ENCODE assay signal across 13 cellular contexts in genomic region chr7:100162874-100163533, GRCh38. TPM values are rescaled to one million over a fixed set of nuclear protein-coding genes. Genes with fewer than 3 reads are reported as not detected.
DNase-seq lines count a peak whose midpoint lies in the region; ATAC-seq and TF ChIP-seq lines count a peak whose summit lies in the region.
"Had no signal": no experiment of that assay in that cellular context is flagged by ENCODE, and none has a peak within 500 bp of the region (broad histone marks: within the 10 kb centered on the region; RNA-seq: fewer than 3 reads in every experiment).

No MANE protein-coding gene starts in this region.

- H3K36me3 Mint-ChIP-seq in CD4-positive, alpha-beta memory T cell = peaks cover 0 to 4% of the 10 kb centered on the region in 2 donors

- H3K9me2 ChIP-seq in hepatocyte (replicated peaks; ENCODE audit: insufficient read depth) = no peaks in the 10 kb centered on the region

- peak overlapping the region in 1 of 2 donors; percentile 30 for H3K4me3 ChIP-seq in CD4-positive, alpha-beta memory T cell (ENCODE audit: low read length in 2 of 2)
- H3K4me3 ChIP-seq in RWPE2 (ENCODE audit: severe bottlenecking) (no peak overlapping the region), hepatocyte (no peak overlapping the region), sigmoid colon (no peak overlapping the region)
- H3K4me3 ChIP-seq: thyroid gland had no signal

- DNase-seq in CD4-positive, alpha-beta memory T cell = peak in 4 of 5 donors; percentile 40 to 56 (median 45)
- DNase-seq in ELR (ENCODE audit: low read depth) = peak; percentile 46
- DNase-seq in RWPE2 (ENCODE audit: low spot score) = no peak
- peak; percentile 51 for DNase-seq in hepatocyte (ENCODE audit: low spot score)
- DNase-seq in inferior parietal cortex (ENCODE audit: extremely low spot score) = no peak
- DNase-seq in GM20000 (ENCODE audit: low spot score) = no peak
- no peak for DNase-seq in sigmoid colon
- no peak for DNase-seq in hepatic stellate cell (ENCODE audit: low spot score)
- DNase-seq: activated CD4-positive, alpha-beta T cell treated with anti-CD3 and anti-CD28 coated beads, Interleukin-2, amount 50 U/mL, for 4 hours; NCI-H2227 treated with DMSO at 0.1 percent for 48 hours; SHP77 treated with DMSO at 0.1 percent for 48 hours; thyroid gland had no signal

- CTCF ChIA-PET in CD4-positive, alpha-beta memory T cell (lab: Charles Lee; ENCODE audit: partially characterized antibody) = interaction anchor here (0.7 to 2.0 kb wide), 5 partner anchors 15 to 35 kb away, joined by 3 to 6 read pairs (median 3); no protein-coding TSS in a partner anchor

- peak overlapping the region; percentile 85 to 97 (median 92) for H3K27ac Mint-ChIP-seq in CD4-positive, alpha-beta memory T cell

- TF ChIP-seq CTCF in RWPE2 (IDR thresholded peaks at IDR 0.05; ENCODE audit: poor library complexity, severe bottlenecking) (no peak), hepatocyte (IDR thresholded peaks at IDR 0.05; ENCODE audit: poor library complexity) (no peak), GM20000 (IDR thresholded peaks at IDR 0.05; ENCODE audit: extremely low read depth, missing control alignments) (no peak), sigmoid colon (IDR thresholded peaks at IDR 0.05) (no peak)

- H3K9me3 Mint-ChIP-seq in CD4-positive, alpha-beta memory T cell = peaks cover 0 to 2% (median 0%) of the 10 kb centered on the region in 8 donors

- H3K27me3 ChIP-seq in CD4-positive, alpha-beta memory T cell (ENCODE audit: insufficient read depth, low read length) = no peaks in the 10 kb centered on the region
- H3K27me3 ChIP-seq in RWPE2 (ENCODE audit: insufficient read depth, poor library complexity, severe bottlenecking) (no peaks in the 10 kb centered on the region), hepatocyte (peaks cover 3% of the 10 kb centered on the region), sigmoid colon (no peaks in the 10 kb centered on the region)
- H3K27me3 ChIP-seq: thyroid gland had no signal

- H3K27ac ChIP-seq in CD4-positive, alpha-beta memory T cell (ENCODE audit: low read depth, low read length) = peak overlapping the region; percentile 31
- peak overlapping the region; percentile 52 for H3K27ac ChIP-seq in RWPE2 (ENCODE audit: poor library complexity, severe bottlenecking)
- no peak overlapping the region for H3K27ac ChIP-seq in hepatocyte
- no peak overlapping the region for H3K27ac ChIP-seq in sigmoid colon
- H3K27ac ChIP-seq: thyroid gland had no signal

- 57% methylated on average over 8 of the region's 8 CpGs for WGBS in hepatocyte (ENCODE audit: low lambda C conversion rate, missing lambda C conversion rate)
- 12 to 51% methylated on average over 8 of the region's 8 CpGs for WGBS in sigmoid colon, 2 donors

- ATAC-seq in RWPE2 (ENCODE audit: low read depth) = peak; percentile 87
- ATAC-seq: HepG2 had no signal

- H3K4me1 Mint-ChIP-seq in CD4-positive, alpha-beta memory T cell = peaks cover 41 to 81% (median 51%) of the 10 kb centered on the region in 4 donors

- no peak overlapping the region for H3K4me2 ChIP-seq in hepatocyte

- peaks cover 4% of the 10 kb centered on the region for H3K79me2 ChIP-seq in hepatocyte

- no peaks in the 10 kb centered on the region for H3K36me3 ChIP-seq in CD4-positive, alpha-beta memory T cell (ENCODE audit: insufficient read depth, low read length)
- H3K36me3 ChIP-seq in RWPE2 (ENCODE audit: low read depth) (no peaks in the 10 kb centered on the region), hepatocyte (replicated peaks; ENCODE audit: insufficient read depth, low read depth) (no peaks in the 10 kb centered on the region), sigmoid colon (no peaks in the 10 kb centered on the region)
- H3K36me3 ChIP-seq: thyroid gland had no signal

- H4K20me1 ChIP-seq in hepatocyte (ENCODE audit: insufficient read depth, poor library complexity, severe bottlenecking) = no peaks in the 10 kb centered on the region

- no peaks in the 10 kb centered on the region for H3K27me3 Mint-ChIP-seq in CD4-positive, alpha-beta memory T cell

- no peak for TF ChIP-seq EP300 in sigmoid colon (IDR thresholded peaks at IDR 0.05)

- H3K4me3 Mint-ChIP-seq in CD4-positive, alpha-beta memory T cell = peak overlapping the region; percentile 59 to 83 (median 78)

- TF ChIP-seq POLR2A in sigmoid colon (IDR thresholded peaks at IDR 0.05) = no peak

- no peaks in the 10 kb centered on the region for H3K9me3 ChIP-seq in CD4-positive, alpha-beta memory T cell (ENCODE audit: control insufficient read depth in 1 of 2, low read length in 2 of 2)
- no peaks in the 10 kb centered on the region for H3K9me3 ChIP-seq in RWPE2 (ENCODE audit: severe bottlenecking)
- H3K9me3 ChIP-seq in hepatocyte (ENCODE audit: low read depth) = no peaks in the 10 kb centered on the region
- H3K9me3 ChIP-seq in sigmoid colon = no peaks in the 10 kb centered on the region
- H3K9me3 ChIP-seq: thyroid gland had no signal

- H3K4me1 ChIP-seq in CD4-positive, alpha-beta memory T cell (ENCODE audit: insufficient read depth, low read length) = peaks cover 55% of the 10 kb centered on the region
- peaks cover 6% of the 10 kb centered on the region for H3K4me1 ChIP-seq in RWPE2 (ENCODE audit: insufficient read depth, poor library complexity, severe bottlenecking)
- peaks cover 9% of the 10 kb centered on the region for H3K4me1 ChIP-seq in hepatocyte (ENCODE audit: insufficient read depth)
- H3K4me1 ChIP-seq in sigmoid colon = peaks cover 0 to 16% (median 12%) of the 10 kb centered on the region in 4 donors

- H2AFZ ChIP-seq in hepatocyte = no peak overlapping the region

- POLR2A ChIA-PET in CD4-positive, alpha-beta memory T cell (lab: Charles Lee; ENCODE audit: partially characterized antibody) = interaction anchor here (0.6 to 6.9 kb wide), 9 partner anchors 9 to 59 kb away, joined by 3 to 95 read pairs (median 5); partner anchors contain the start of genes GPC2, LAMTOR4, PVRIG and STAG3

- intact Hi-C loops in CD4-positive, alpha-beta memory T cell (cut with micrococcal nuclease) = no loop called here
- intact Hi-C loops in sigmoid colon (cut with DNase I) = no loop called here

RNA-seq across cellular contexts. Expression of gene TRAPPC14, which starts 4.5 kb away (rescaled TPM):
- total RNA-seq in CD4-positive, alpha-beta memory T cell = 10 to 100 TPM; 68.7 to 73.0 TPM
- 1 to 10 TPM; 1.4 to 5.5 TPM for polyA plus RNA-seq in CD4-positive, alpha-beta memory T cell
- total RNA-seq in hepatocyte = 7.7 and 14.7 TPM in 2 replicates
- polyA plus RNA-seq in hepatocyte = 18.5 and 22.3 TPM in 2 replicates
- 10 to 100 TPM in 1 of 4 donors, 1 to 10 TPM in 3; 3.9 to 11.6 (median 6.3) TPM for total RNA-seq in sigmoid colon
- polyA plus RNA-seq in sigmoid colon = 10 to 100 TPM; 14.4 to 39.3 (median 15.3) TPM

RNA-seq across cellular contexts. Expression of gene GAL3ST4, which starts 5.4 kb away (rescaled TPM):
- 1 to 10 TPM; 8.0 to 8.9 TPM for total RNA-seq in CD4-positive, alpha-beta memory T cell
- 1 to 10 TPM; 2.3 to 5.0 TPM for polyA plus RNA-seq in CD4-positive, alpha-beta memory T cell
- total RNA-seq in hepatocyte (0.73 and 2.6 TPM in 2 replicates), sigmoid colon (1 to 10 TPM; 1.2 to 6.4 (median 3.1) TPM)
- polyA plus RNA-seq in hepatocyte (3.3 and 4.3 TPM in 2 replicates), sigmoid colon (1 to 10 TPM; 1.2 to 6.2 (median 3.9) TPM)

RNA-seq across cellular contexts. Expression of gene GPC2, which starts 14.2 kb away (rescaled TPM):
- 10 to 100 TPM; 11.8 to 12.5 TPM for total RNA-seq in CD4-positive, alpha-beta memory T cell
- polyA plus RNA-seq in CD4-positive, alpha-beta memory T cell = under 1 TPM in 1 of 2 donors, not detected in 1; 0.73 TPM
- total RNA-seq in hepatocyte (2.0 and 5.3 TPM in 2 replicates), sigmoid colon (1 to 10 TPM in 1 of 4 donors, under 1 TPM in 3; 0.41 to 1.7 (median 0.60) TPM)
- polyA plus RNA-seq in hepatocyte (3.2 and 4.1 TPM in 2 replicates), sigmoid colon (1 to 10 TPM in 1 of 3 donors, not detected in 2; 5.3 TPM)

RNA-seq across cellular contexts. Expression of gene LAMTOR4, which starts 14.3 kb away (rescaled TPM):
- total RNA-seq in CD4-positive, alpha-beta memory T cell = 100 to 1,000 TPM; 178 to 189 TPM
- 100 to 1,000 TPM; 423 to 501 TPM for polyA plus RNA-seq in CD4-positive, alpha-beta memory T cell
- total RNA-seq in hepatocyte = 80.1 and 90.5 TPM in 2 replicates
- polyA plus RNA-seq in hepatocyte = 198 and 228 TPM in 2 replicates
- total RNA-seq in sigmoid colon = 100 to 1,000 TPM; 222 to 309 (median 264) TPM
- polyA plus RNA-seq in sigmoid colon = 100 to 1,000 TPM; 409 to 626 (median 469) TPM

RNA-seq across cellular contexts. Expression of gene STAG3, which starts 14.7 kb away (rescaled TPM):
- total RNA-seq in CD4-positive, alpha-beta memory T cell = 1 to 10 TPM; 6.5 to 7.7 TPM
- 1 to 10 TPM; 1.6 to 3.7 TPM for polyA plus RNA-seq in CD4-positive, alpha-beta memory T cell
- total RNA-seq in hepatocyte (0.20 and 1.0 TPM in 2 replicates), sigmoid colon (under 1 TPM in 2 of 4 donors, not detected in 2; 0.14 to 0.36 TPM)
- polyA plus RNA-seq in hepatocyte (3.4 and 4.8 TPM in 2 replicates), sigmoid colon (10 to 100 TPM in 1 of 3 donors, 1 to 10 TPM in 1, under 1 TPM in 1; 0.92 to 32.6 (median 3.6) TPM)

Comparison
In these comparisons a context has a peak if more than half of its experiments do, and no peak if none do; other contexts are left out.
1. DNase-seq: peak in CD4-positive, alpha-beta memory T cell (4 of 5), ELR (single experiment) and hepatocyte (single experiment); none in RWPE2 (single experiment), inferior parietal cortex (single experiment), GM20000 (single experiment), sigmoid colon (single experiment) and hepatic stellate cell (single experiment).
2. H3K27ac ChIP-seq: peak in CD4-positive, alpha-beta memory T cell (single experiment) and RWPE2 (single experiment); none in hepatocyte (single experiment) and sigmoid colon (0 of 4).